7 cellular contexts compared by ENCODE assay signal in genomic region chr11:3849297-3849874, GRCh38. TPM values are rescaled to one million over a fixed set of nuclear protein-coding genes. Genes with fewer than 3 reads are reported as not detected.
A peak's percentile ranks its signal among the peaks of the same experiment; 100 is the strongest.
DNase-seq lines count a peak whose midpoint lies in the region; ATAC-seq, FAIRE-seq and TF ChIP-seq lines count a peak whose summit lies in the region.

No MANE protein-coding gene starts in this region.

- H3K9me3 Mint-ChIP-seq in MCF 10A (ENCODE audit: unreplicated experiment): no peaks in the 10 kb centered on the region

- TF ChIP-seq CTCF in MCF 10A (IDR thresholded peaks at IDR 0.05; ENCODE audit: unreplicated experiment): peak; percentile 52

- in situ Hi-C loops in G401 (cut with HindIII; ENCODE audit: low sequenced_read_pairs): no loop called here

- peaks cover 10% of the 10 kb centered on the region for H3K27me3 Mint-ChIP-seq in MCF 10A (ENCODE audit: insufficient read depth, unreplicated experiment)

- BruUV-seq in MCF 10A (replicated peaks; lab: Mats Ljungman, UMichigan): no TSS peak

- intact Hi-C loops in MCF 10A (cut with micrococcal nuclease) (loop anchor here (1.0 kb wide), 1 partner anchor 223 kb away; no protein-coding TSS in a partner anchor), posterior vena cava (cut with DNase I) (loop anchor here in 1 of 2 donors (2.0 kb wide), 1 partner anchor 223 kb away; no protein-coding TSS in a partner anchor)

- H3K36me3 Mint-ChIP-seq in MCF 10A (ENCODE audit: insufficient read depth, unreplicated experiment): no peaks in the 10 kb centered on the region

- no peak overlapping the region for H3K4me3 Mint-ChIP-seq in MCF 10A (ENCODE audit: unreplicated experiment)

- peak; percentile 45 for ATAC-seq in HG03108 (IDR thresholded peaks at IDR 0.05; ENCODE audit: unreplicated experiment)
- ATAC-seq in left lobe of liver: peak; percentile 88

- CTCF ChIA-PET in MCF 10A (lab: Yijun Ruan, JAX): interaction anchor here (0.6 to 20.5 kb wide), 65 partner anchors 9 to 1077 kb away, joined by 3 to 1105 read pairs (median 5); partner anchors contain the start of genes PGAP2 and RHOG

- H3K27ac Mint-ChIP-seq in MCF 10A (ENCODE audit: low read depth, unreplicated experiment): no peak overlapping the region

- DNase-seq in G401 (ENCODE audit: low spot score): peak; percentile 60
- peak; percentile 9 for DNase-seq in RCC 7860 (ENCODE audit: low spot score)
- DNase-seq in MCF 10A (ENCODE audit: unreplicated experiment): peak; percentile 66
- DNase-seq in left lobe of liver (ENCODE audit: low spot score): no peak
- peak; percentile 44 for DNase-seq in urothelium cell line (ENCODE audit: low spot score)
- no peak for DNase-seq in posterior vena cava (ENCODE audit: low spot score)

- POLR2A ChIA-PET in MCF 10A (lab: Yijun Ruan, JAX): interaction anchor here (0.6 to 2.8 kb wide), 6 partner anchors 10 to 224 kb away, joined by 3 to 44 read pairs (median 4); no protein-coding TSS in a partner anchor

- H3K4me1 Mint-ChIP-seq in MCF 10A (ENCODE audit: insufficient read depth, unreplicated experiment): peaks cover 5% of the 10 kb centered on the region

- FAIRE-seq in RCC 7860 (lab: Jason Lieb, UNC) (peak; percentile 12), urothelium cell line (lab: Jason Lieb, UNC) (no peak)

RNA-seq across cellular contexts. Expression of gene STIM1, which starts 6.1 kb away (rescaled TPM):
- total RNA-seq in G401 (2014; rRNA removed; shearing (Covaris generic)): 15.4 and 28.2 TPM in 2 replicates
- total RNA-seq in MCF 10A (2022) (41.2 and 56.2 TPM in 2 replicates), left lobe of liver (45.9 TPM), posterior vena cava (10 to 100 TPM; 66.9 to 81.7 TPM)

RNA-seq across cellular contexts. Expression of gene RHOG, which starts 8.6 kb away (rescaled TPM):
- total RNA-seq in G401 (2014; rRNA removed; shearing (Covaris generic)): 8.3 and 12.0 TPM in 2 replicates
- total RNA-seq in MCF 10A (2022) (32.6 and 35.7 TPM in 2 replicates), left lobe of liver (15.5 TPM), posterior vena cava (10 to 100 TPM; 52.0 to 55.0 TPM)

RNA-seq across cellular contexts. Expression of gene PGAP2, which starts 41.0 kb away (rescaled TPM):
- total RNA-seq in G401 (2014; rRNA removed; shearing (Covaris generic)): 11.9 and 15.1 TPM in 2 replicates
- total RNA-seq in MCF 10A (2022) (27.2 and 28.2 TPM in 2 replicates), left lobe of liver (20.8 TPM), posterior vena cava (1 to 10 TPM; 5.4 to 9.2 TPM)

RNA-seq across cellular contexts. Expression of gene NUP98, which starts 52.0 kb away (rescaled TPM):
- 115 and 150 TPM in 2 replicates for total RNA-seq in G401 (2014; rRNA removed; shearing (Covaris generic))
- total RNA-seq in MCF 10A (2022): 79.4 and 83.7 TPM in 2 replicates
- total RNA-seq in left lobe of liver: 24.7 TPM
- 10 to 100 TPM; 51.6 to 53.8 TPM for total RNA-seq in posterior vena cava

Comparison
In these comparisons a context has a peak if more than half of its experiments do, and no peak if none do; other contexts are left out.
1. DNase-seq: peak in G401 (single experiment), RCC 7860 (single experiment), MCF 10A (single experiment) and urothelium cell line (single experiment); none in left lobe of liver (single experiment) and posterior vena cava (single experiment).